17 cellular contexts compared by ENCODE assay signal in genomic region chr13:75016225-75016624, GRCh38.
DNase-seq lines count a peak whose midpoint lies in the region; ATAC-seq, FAIRE-seq and TF ChIP-seq lines count a peak whose summit lies in the region.
"Had no signal": no experiment of that assay in that cellular context is flagged by ENCODE, and none has a peak within 500 bp of the region (broad histone marks: within the 10 kb centered on the region; RNA-seq: fewer than 3 reads in every experiment).

No MANE protein-coding gene starts in this region.

- FAIRE-seq in urothelium cell line (lab: Jason Lieb, UNC) = no peak
- FAIRE-seq: D721Med, G401.6, GM12891, GM19239 had no signal

- TF ChIP-seq CTCF in epithelial cell of esophagus (IDR thresholded peaks at IDR 0.05; ENCODE audit: insufficient read depth, low read depth, low read length, missing control alignments) = no peak

- H3K4me3 ChIP-seq in epithelial cell of esophagus (ENCODE audit: low read length) = no peak overlapping the region
- H3K4me3 ChIP-seq: GM23248, HAP-1 had no signal

- no peak for ATAC-seq in HG02798 (IDR thresholded peaks at IDR 0.05; ENCODE audit: poor library complexity, unreplicated experiment)

- peak; percentile 8 for DNase-seq in LHCN-M2 (ENCODE audit: low read depth)
- peak; percentile 61 for DNase-seq in NCI-H526 treated with DMSO at 0.1 percent for 48 hours (lab: John Stamatoyannopoulos, UW)
- peak; percentile 21 for DNase-seq in epithelial cell of esophagus (ENCODE audit: low read depth)
- DNase-seq in activated CD8-positive, alpha-beta memory T cell treated with anti-CD3 and anti-CD28 coated beads, Interleukin-2, amount 50 U/mL, for 4 hours = no peak
- DNase-seq in urothelium cell line (ENCODE audit: low spot score) = no peak
- DNase-seq: ACHN; BE2C; C1 segment of cervical spinal cord; Caco-2; CD4-positive, CD25-positive, alpha-beta regulatory T cell; GM23248 had no signal

Comparison
In these comparisons a context has a peak if more than half of its experiments do, and no peak if none do; other contexts are left out.
1. DNase-seq: peak in LHCN-M2 (single experiment), NCI-H526 treated with DMSO at 0.1 percent for 48 hours (single experiment) and epithelial cell of esophagus (single experiment); none in activated CD8-positive, alpha-beta memory T cell treated with anti-CD3 and anti-CD28 coated beads, Interleukin-2, amount 50 U/mL, for 4 hours (single experiment) and urothelium cell line (single experiment).